1 cellular context compared by ENCODE assay signal in genomic region chr14:23069413-23069806, GRCh38.
TF ChIP-seq lines count a peak whose summit lies in the region.

No MANE protein-coding gene starts in this region.

TF ChIP-seq in WTC11, 78 proteins besides CTCF, POLR2A, EP300 and RAD21 (continued from another document):
- TF ChIP-seq, protein P1, sequence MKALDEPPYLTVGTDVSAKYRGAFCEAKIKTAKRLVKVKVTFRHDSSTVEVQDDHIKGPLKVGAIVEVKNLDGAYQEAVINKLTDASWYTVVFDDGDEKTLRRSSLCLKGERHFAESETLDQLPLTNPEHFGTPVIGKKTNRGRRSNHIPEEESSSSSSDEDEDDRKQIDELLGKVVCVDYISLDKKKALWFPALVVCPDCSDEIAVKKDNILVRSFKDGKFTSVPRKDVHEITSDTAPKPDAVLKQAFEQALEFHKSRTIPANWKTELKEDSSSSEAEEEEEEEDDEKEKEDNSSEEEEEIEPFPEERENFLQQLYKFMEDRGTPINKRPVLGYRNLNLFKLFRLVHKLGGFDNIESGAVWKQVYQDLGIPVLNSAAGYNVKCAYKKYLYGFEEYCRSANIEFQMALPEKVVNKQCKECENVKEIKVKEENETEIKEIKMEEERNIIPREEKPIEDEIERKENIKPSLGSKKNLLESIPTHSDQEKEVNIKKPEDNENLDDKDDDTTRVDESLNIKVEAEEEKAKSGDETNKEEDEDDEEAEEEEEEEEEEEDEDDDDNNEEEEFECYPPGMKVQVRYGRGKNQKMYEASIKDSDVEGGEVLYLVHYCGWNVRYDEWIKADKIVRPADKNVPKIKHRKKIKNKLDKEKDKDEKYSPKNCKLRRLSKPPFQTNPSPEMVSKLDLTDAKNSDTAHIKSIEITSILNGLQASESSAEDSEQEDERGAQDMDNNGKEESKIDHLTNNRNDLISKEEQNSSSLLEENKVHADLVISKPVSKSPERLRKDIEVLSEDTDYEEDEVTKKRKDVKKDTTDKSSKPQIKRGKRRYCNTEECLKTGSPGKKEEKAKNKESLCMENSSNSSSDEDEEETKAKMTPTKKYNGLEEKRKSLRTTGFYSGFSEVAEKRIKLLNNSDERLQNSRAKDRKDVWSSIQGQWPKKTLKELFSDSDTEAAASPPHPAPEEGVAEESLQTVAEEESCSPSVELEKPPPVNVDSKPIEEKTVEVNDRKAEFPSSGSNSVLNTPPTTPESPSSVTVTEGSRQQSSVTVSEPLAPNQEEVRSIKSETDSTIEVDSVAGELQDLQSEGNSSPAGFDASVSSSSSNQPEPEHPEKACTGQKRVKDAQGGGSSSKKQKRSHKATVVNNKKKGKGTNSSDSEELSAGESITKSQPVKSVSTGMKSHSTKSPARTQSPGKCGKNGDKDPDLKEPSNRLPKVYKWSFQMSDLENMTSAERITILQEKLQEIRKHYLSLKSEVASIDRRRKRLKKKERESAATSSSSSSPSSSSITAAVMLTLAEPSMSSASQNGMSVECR (CRISPR knock-in tag; IDR thresholded peaks at IDR 0.05; ENCODE audit: borderline replicate concordance): no peak
- TF ChIP-seq CREM (CRISPR knock-in tag; IDR thresholded peaks at IDR 0.05): no peak
- TF ChIP-seq, protein P2, sequence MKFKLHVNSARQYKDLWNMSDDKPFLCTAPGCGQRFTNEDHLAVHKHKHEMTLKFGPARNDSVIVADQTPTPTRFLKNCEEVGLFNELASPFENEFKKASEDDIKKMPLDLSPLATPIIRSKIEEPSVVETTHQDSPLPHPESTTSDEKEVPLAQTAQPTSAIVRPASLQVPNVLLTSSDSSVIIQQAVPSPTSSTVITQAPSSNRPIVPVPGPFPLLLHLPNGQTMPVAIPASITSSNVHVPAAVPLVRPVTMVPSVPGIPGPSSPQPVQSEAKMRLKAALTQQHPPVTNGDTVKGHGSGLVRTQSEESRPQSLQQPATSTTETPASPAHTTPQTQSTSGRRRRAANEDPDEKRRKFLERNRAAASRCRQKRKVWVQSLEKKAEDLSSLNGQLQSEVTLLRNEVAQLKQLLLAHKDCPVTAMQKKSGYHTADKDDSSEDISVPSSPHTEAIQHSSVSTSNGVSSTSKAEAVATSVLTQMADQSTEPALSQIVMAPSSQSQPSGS (CRISPR knock-in tag; IDR thresholded peaks at IDR 0.05; ENCODE audit: borderline replicate concordance, low read depth): no peak
